ENCODE assay signal across 7 cellular contexts in the genomic region with DNA sequence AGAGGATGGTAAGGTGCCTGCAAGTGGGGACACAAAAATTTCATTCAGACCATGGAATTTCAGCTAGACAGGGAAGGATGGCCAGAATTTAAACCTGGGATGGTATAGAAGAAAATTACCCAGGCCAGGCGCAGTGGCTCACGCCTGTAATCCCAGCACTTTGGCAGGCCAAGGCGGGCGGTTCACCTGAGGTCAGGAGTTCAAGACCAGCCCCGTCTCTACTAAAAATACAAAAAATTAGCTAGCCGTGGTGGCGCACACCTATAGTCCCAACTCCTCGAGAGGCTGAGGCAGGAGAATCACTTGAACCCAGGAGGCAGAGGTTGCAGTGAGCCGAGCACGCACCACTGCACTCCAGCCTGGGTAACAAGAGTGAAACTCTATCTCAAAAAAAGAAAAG.
DNase-seq lines count a peak whose midpoint lies in the region; ATAC-seq and TF ChIP-seq lines count a peak whose summit lies in the region.
"Not testable (repeated sequence)": the region's sequence is repeated elsewhere in the genome, so short reads cannot be mapped to it uniquely, and the experiment has no call there.

No MANE protein-coding gene starts in this region.

- not testable (repeated sequence) for H3K27ac ChIP-seq in SK-N-MC; esophagus muscularis mucosa (replicated peaks in 1 of 4); osteoblast (ENCODE audit: low read depth, low read length)

- TF ChIP-seq POLR2A in esophagus muscularis mucosa (IDR thresholded peaks at IDR 0.05; ENCODE audit: low read depth) = not testable (repeated sequence)

- H3K79me2 ChIP-seq in osteoblast (ENCODE audit: insufficient read depth, low read length) = not testable (repeated sequence)

- H3K27me3 ChIP-seq in esophagus muscularis mucosa (peaks cover 0 to 64% (median 0%) of the 10 kb centered on the region in 4 donors), osteoblast (ENCODE audit: insufficient read depth, low read length) (peaks cover 46% of the 10 kb centered on the region)

- not testable (repeated sequence) for TF ChIP-seq EP300 in esophagus muscularis mucosa (IDR thresholded peaks at IDR 0.05)

- peak overlapping the region; percentile 44 for H2AFZ ChIP-seq in osteoblast (ENCODE audit: low read length)

- H3K9ac ChIP-seq in SK-N-MC (ENCODE audit: insufficient read length) = not testable (repeated sequence)

- H3K9me3 ChIP-seq in SK-N-MC (ENCODE audit: low read depth, low read length); esophagus muscularis mucosa; osteoblast (ENCODE audit: low read depth, low read length): not testable (repeated sequence)

- DNase-seq in SK-N-MC (ENCODE audit: low read depth, low spot score); osteoblast (ENCODE audit: insufficient read length, low spot score, missing footprints): not testable (repeated sequence)
- peak; percentile 47 for DNase-seq in esophagus muscularis mucosa (ENCODE audit: extremely low spot score)

- intact Hi-C loops in esophagus muscularis mucosa (cut with DNase I) = not testable (repeated sequence)

- peaks cover 0 to 11% (median 3%) of the 10 kb centered on the region in 4 donors for H3K4me1 ChIP-seq in esophagus muscularis mucosa
- not testable (repeated sequence) for H3K4me1 ChIP-seq in osteoblast (ENCODE audit: insufficient read depth, low read length)

- H4K20me1 ChIP-seq in osteoblast (ENCODE audit: insufficient read depth, low read length) = not testable (repeated sequence)

- WGBS in esophagus muscularis mucosa = 71% methylated on average over 10 of the region's 10 CpGs

- H3K36me3 ChIP-seq in SK-N-MC (ENCODE audit: insufficient read depth, low read length); esophagus muscularis mucosa; osteoblast (ENCODE audit: insufficient read depth, low read length): not testable (repeated sequence)

- TF ChIP-seq CTCF in esophagus muscularis mucosa (IDR thresholded peaks at IDR 0.05); osteoblast (IDR thresholded peaks at IDR 0.05; ENCODE audit: extremely low read depth, low read depth, low read length): not testable (repeated sequence)

- H3K4me2 ChIP-seq in osteoblast (ENCODE audit: insufficient read depth, low read length) = peak overlapping the region; percentile 72

- ATAC-seq in GM18511 (IDR thresholded peaks at IDR 0.05; ENCODE audit: unreplicated experiment) = peak; percentile 43
- peak; percentile 19 for ATAC-seq in GM19463 (IDR thresholded peaks at IDR 0.05; ENCODE audit: unreplicated experiment)
- peak; percentile 26 for ATAC-seq in HG02678 (IDR thresholded peaks at IDR 0.05; ENCODE audit: unreplicated experiment)
- peak; percentile 39 for ATAC-seq in HG03432 (IDR thresholded peaks at IDR 0.05; ENCODE audit: unreplicated experiment)

- H3K4me3 ChIP-seq in SK-N-MC = peak overlapping the region; percentile 35; the same call in 1 of the 2 replicates
- peak overlapping the region in 1 of 4 donors; percentile 23 for H3K4me3 ChIP-seq in esophagus muscularis mucosa
- H3K4me3 ChIP-seq in osteoblast (ENCODE audit: insufficient read depth, low read length) = peak overlapping the region; percentile 49
